Comparison of ENCODE assay signal across 22 cellular contexts in genomic region chr19:840519-841206, GRCh38. TPM values are rescaled to one million over a fixed set of nuclear protein-coding genes. Genes with fewer than 3 reads are reported as not detected.
DNase-seq lines count a peak whose midpoint lies in the region; ATAC-seq and TF ChIP-seq lines count a peak whose summit lies in the region.
"Had no signal": no experiment of that assay in that cellular context is flagged by ENCODE, and none has a peak within 500 bp of the region (broad histone marks: within the 10 kb centered on the region; RNA-seq: fewer than 3 reads in every experiment).

A gene with protein sequence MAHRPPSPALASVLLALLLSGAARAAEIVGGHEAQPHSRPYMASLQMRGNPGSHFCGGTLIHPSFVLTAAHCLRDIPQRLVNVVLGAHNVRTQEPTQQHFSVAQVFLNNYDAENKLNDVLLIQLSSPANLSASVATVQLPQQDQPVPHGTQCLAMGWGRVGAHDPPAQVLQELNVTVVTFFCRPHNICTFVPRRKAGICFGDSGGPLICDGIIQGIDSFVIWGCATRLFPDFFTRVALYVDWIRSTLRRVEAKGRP (plus strand): TSS chr19:840999. CDS start chr19:841009, 10 bp downstream.

- H3K36me3 Mint-ChIP-seq in GM23338 (ENCODE audit: low read depth) (no peaks in the 10 kb centered on the region; the same call in 2 of the 3 replicates), nephron (ENCODE audit: low read depth) (no peaks in the 10 kb centered on the region)
- H3K36me3 Mint-ChIP-seq in stimulated activated memory B cell treated with anti-CD40 and anti-IgM and Interleukin-4, amounts not matched to agents 10 μg/mL and 1 μg/mL and 100 μg/mL, for 72 hours: peaks cover 5% of the 10 kb centered on the region

- no peak within 1 kb of the TSS for H3K27ac Mint-ChIP-seq in GM23338
- H3K27ac Mint-ChIP-seq in nephron: no peak within 1 kb of the TSS
- no peak within 1 kb of the TSS for H3K27ac Mint-ChIP-seq in stimulated activated memory B cell treated with anti-CD40 and anti-IgM and Interleukin-4, amounts not matched to agents 10 μg/mL and 1 μg/mL and 100 μg/mL, for 72 hours

- no peak within 1 kb of the TSS for H3K4me3 ChIP-seq in BLaER1 treated with 17β-estradiol and CSF1 and Interleukin-3, amounts not matched to agents 10 nM and 100 nM
- no peak within 1 kb of the TSS for H3K4me3 ChIP-seq in GM23338
- H3K4me3 ChIP-seq: testis had no signal

- peaks cover 40 to 60% (median 49%) of the 10 kb centered on the region in 11 experiments for H3K27me3 ChIP-seq in BLaER1 treated with 17β-estradiol and CSF1 and Interleukin-3, amounts not matched to agents 10 nM and 100 nM
- H3K27me3 ChIP-seq in GM23338 (ENCODE audit: insufficient read depth): peaks cover 27% of the 10 kb centered on the region
- H3K27me3 ChIP-seq: testis had no signal

- no peak within 1 kb of the TSS for H3K27ac ChIP-seq in BLaER1 treated with 17β-estradiol and CSF1 and Interleukin-3, amounts not matched to agents 10 nM and 100 nM
- no peak within 1 kb of the TSS for H3K27ac ChIP-seq in GM23338 (ENCODE audit: low read depth)
- H3K27ac ChIP-seq: epithelial cell of prostate, foreskin keratinocyte, testis had no signal

- peaks cover 6% of the 10 kb centered on the region; the same call in 1 of the 2 replicates for H3F3A ChIP-seq in GM23338 (replicated peaks; ENCODE audit: low read depth)

- H3K4me3 Mint-ChIP-seq in GM23338: peak within 1 kb of the TSS; percentile 2; the same call in 1 of the 3 replicates
- H3K4me3 Mint-ChIP-seq in nephron: peak within 1 kb of the TSS in 2 of 3 experiments; percentile 19 to 35
- no peak within 1 kb of the TSS for H3K4me3 Mint-ChIP-seq in stimulated activated memory B cell treated with anti-CD40 and anti-IgM and Interleukin-4, amounts not matched to agents 10 μg/mL and 1 μg/mL and 100 μg/mL, for 72 hours

- TF ChIP-seq CTCF in GM23338 (conservative IDR thresholded peaks at IDR 0.05; ENCODE audit: low read depth in 2 of 2) (no peak), nephron (IDR thresholded peaks at IDR 0.05; ENCODE audit: unreplicated experiment in 3 of 3) (no peak)

- H3K4me1 ChIP-seq in BLaER1 treated with 17β-estradiol and CSF1 and Interleukin-3, amounts not matched to agents 10 nM and 100 nM: peaks cover 19 to 44% (median 30%) of the 10 kb centered on the region in 10 experiments
- H3K4me1 ChIP-seq in GM23338 (ENCODE audit: insufficient read depth): no peaks in the 10 kb centered on the region
- H3K4me1 ChIP-seq: foreskin keratinocyte had no signal

- H3K9ac ChIP-seq in BLaER1 treated with 17β-estradiol and CSF1 and Interleukin-3, amounts not matched to agents 10 nM and 100 nM: peak within 1 kb of the TSS in 1 of 11 experiments; percentile 49; a peak in 2 of 22 replicates

- peaks cover 33% of the 10 kb centered on the region for H3K27me3 Mint-ChIP-seq in GM23338 (ENCODE audit: insufficient read depth, low read depth, poor library complexity)
- peaks cover 33% of the 10 kb centered on the region for H3K27me3 Mint-ChIP-seq in nephron (ENCODE audit: low read depth)
- H3K27me3 Mint-ChIP-seq in stimulated activated memory B cell treated with anti-CD40 and anti-IgM and Interleukin-4, amounts not matched to agents 10 μg/mL and 1 μg/mL and 100 μg/mL, for 72 hours: peaks cover 79% of the 10 kb centered on the region

- no peaks in the 10 kb centered on the region for H3K79me2 ChIP-seq in GM23338 (replicated peaks; ENCODE audit: insufficient read depth)

- H3K9me3 Mint-ChIP-seq in GM23338: peaks cover 4% of the 10 kb centered on the region; the same call in 2 of the 3 replicates
- H3K9me3 Mint-ChIP-seq in nephron: peaks cover 3% of the 10 kb centered on the region
- H3K9me3 Mint-ChIP-seq in stimulated activated memory B cell treated with anti-CD40 and anti-IgM and Interleukin-4, amounts not matched to agents 10 μg/mL and 1 μg/mL and 100 μg/mL, for 72 hours: peaks cover 3% of the 10 kb centered on the region

- H3K4me2 ChIP-seq in BLaER1 treated with 17β-estradiol and CSF1 and Interleukin-3, amounts not matched to agents 10 nM and 100 nM: peak within 1 kb of the TSS; percentile 41 to 80 (median 74); a peak in 21 of 22 replicates
- H3K4me2 ChIP-seq in GM23338: no peak within 1 kb of the TSS

- H3K9me2 ChIP-seq in GM23338 (ENCODE audit: insufficient read depth): no peaks in the 10 kb centered on the region

- ATAC-seq in GM23338: no peak
- no peak for ATAC-seq in stimulated activated memory B cell treated with anti-CD40 and anti-IgM and Interleukin-4, amounts not matched to agents 10 μg/mL and 1 μg/mL and 100 μg/mL, for 72 hours
- ATAC-seq: foreskin keratinocyte, PC-3, SK-N-SH treated with all-trans-retinoic acid at 6 μM for 48 hours had no signal

- no peak within 1 kb of the TSS for H2AFZ ChIP-seq in GM23338

- no peak for DNase-seq in GM23338 (ENCODE audit: low spot score)
- peak; percentile 72 for DNase-seq in SKM-1 (lab: John Stamatoyannopoulos, UW; ENCODE audit: unreplicated experiment)
- no peak for DNase-seq in middle frontal gyrus (ENCODE audit: extremely low spot score, low spot score)
- DNase-seq in RKO (ENCODE audit: low spot score): no peak
- DNase-seq in SK-N-DZ (ENCODE audit: low spot score): no peak
- DNase-seq: activated CD4-positive, alpha-beta T cell treated with anti-CD3 and anti-CD28 coated beads for 4 hours; COR-L47; dermis blood vessel endothelial cell; foreskin keratinocyte; NCI-H1417 treated with DMSO at 0.1 percent for 48 hours; NCI-H526; occipital lobe; PC-3; retina; stimulated activated CD4-positive, alpha-beta T cell treated with anti-CD3 and anti-CD28 coated beads, Interleukin-12 subunit alpha, Interleukin-12 subunit beta, amount 100 ng/mL, for 4 hours; testis had no signal

- H3K9me3 ChIP-seq in BLaER1 treated with 17β-estradiol and CSF1 and Interleukin-3, amounts not matched to agents 10 nM and 100 nM (replicated peaks in 1 of 11): no peaks in the 10 kb centered on the region
- H3K9me3 ChIP-seq: testis had no signal

- H3K4me1 Mint-ChIP-seq in GM23338 (no peaks in the 10 kb centered on the region; the same call in 2 of the 3 replicates), nephron (peaks cover 5% of the 10 kb centered on the region)
- peaks cover 16% of the 10 kb centered on the region for H3K4me1 Mint-ChIP-seq in stimulated activated memory B cell treated with anti-CD40 and anti-IgM and Interleukin-4, amounts not matched to agents 10 μg/mL and 1 μg/mL and 100 μg/mL, for 72 hours

- H4K20me1 ChIP-seq in BLaER1 treated with 17β-estradiol and CSF1 and Interleukin-3, amounts not matched to agents 10 nM and 100 nM: peaks cover 0 to 20% (median 0%) of the 10 kb centered on the region in 11 experiments; a peak in 7 of 22 replicates
- no peaks in the 10 kb centered on the region for H4K20me1 ChIP-seq in GM23338 (replicated peaks; ENCODE audit: insufficient read depth)

- H3K36me3 ChIP-seq in BLaER1 treated with 17β-estradiol and CSF1 and Interleukin-3, amounts not matched to agents 10 nM and 100 nM: no peaks in the 10 kb centered on the region
- no peaks in the 10 kb centered on the region for H3K36me3 ChIP-seq in GM23338 (ENCODE audit: insufficient read depth)

TF ChIP-seq in GM23338, 12 proteins besides CTCF, POLR2A, EP300 and RAD21 (continues in another document):
- TF ChIP-seq, protein P1, sequence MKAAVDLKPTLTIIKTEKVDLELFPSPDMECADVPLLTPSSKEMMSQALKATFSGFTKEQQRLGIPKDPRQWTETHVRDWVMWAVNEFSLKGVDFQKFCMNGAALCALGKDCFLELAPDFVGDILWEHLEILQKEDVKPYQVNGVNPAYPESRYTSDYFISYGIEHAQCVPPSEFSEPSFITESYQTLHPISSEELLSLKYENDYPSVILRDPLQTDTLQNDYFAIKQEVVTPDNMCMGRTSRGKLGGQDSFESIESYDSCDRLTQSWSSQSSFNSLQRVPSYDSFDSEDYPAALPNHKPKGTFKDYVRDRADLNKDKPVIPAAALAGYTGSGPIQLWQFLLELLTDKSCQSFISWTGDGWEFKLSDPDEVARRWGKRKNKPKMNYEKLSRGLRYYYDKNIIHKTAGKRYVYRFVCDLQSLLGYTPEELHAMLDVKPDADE (IDR thresholded peaks at IDR 0.05): no peak
- TF ChIP-seq STAT1 (IDR thresholded peaks at IDR 0.05; ENCODE audit: unreplicated experiment): no peak
- no peak for TF ChIP-seq CREB1 (CRISPR knock-in tag; IDR thresholded peaks at IDR 0.05; ENCODE audit: low read depth)
- no peak for TF ChIP-seq POLR2AphosphoS5 (IDR thresholded peaks at IDR 0.05; ENCODE audit: low read depth)
- TF ChIP-seq REST (IDR thresholded peaks at IDR 0.05; ENCODE audit: unreplicated experiment): no peak
- TF ChIP-seq ZNF114 (CRISPR knock-in tag; IDR thresholded peaks at IDR 0.05): no peak
- no peak for TF ChIP-seq JUNB (IDR thresholded peaks at IDR 0.05; ENCODE audit: unreplicated experiment)
- no peak for TF ChIP-seq EZH2phosphoT487 (IDR thresholded peaks at IDR 0.05; ENCODE audit: unreplicated experiment)

RNA-seq across cellular contexts. Expression of the gene that starts here (rescaled TPM):
- total RNA-seq in GM23338 (2014; rRNA removed; shearing (Covaris generic)): 0.21 and 2.4 TPM in 2 replicates
- 0.68 and 0.87 TPM in 2 replicates for polyA plus RNA-seq in GM23338 (2016; fragmentation: Nextera tagmentation; extraction: Ambion mirVana)
- polyA plus RNA-seq in SK-N-DZ (2014; cell fraction: cytosol; rRNA removed): not detected in 2 replicates
- not detected in 2 replicates for polyA plus RNA-seq in SK-N-DZ (2014; cell fraction: nucleus; rRNA removed)
- total RNA-seq: dermis blood vessel endothelial cell, foreskin keratinocyte, LHCN-M2, occipital lobe had no signal
- polyA plus RNA-seq: foreskin keratinocyte had no signal
